1 cellular context compared by ENCODE assay signal in genomic region chr13:49367640-49368431, GRCh38.
TF ChIP-seq lines count a peak whose summit lies in the region.

No MANE protein-coding gene starts in this region.

TF ChIP-seq in GM23338, 12 proteins besides CTCF, POLR2A, EP300 and RAD21 (continued from another document):
- TF ChIP-seq ZNF462 (CRISPR knock-in tag; IDR thresholded peaks at IDR 0.05) (no peak), REST (IDR thresholded peaks at IDR 0.05; ENCODE audit: unreplicated experiment) (no peak)
